25 cellular contexts compared by ENCODE assay signal in genomic region chr6:118394106-118394505, GRCh38.
"Had no signal": no experiment of that assay in that cellular context is flagged by ENCODE, and none has a peak within 500 bp of the region (broad histone marks: within the 10 kb centered on the region; RNA-seq: fewer than 3 reads in every experiment).

No MANE protein-coding gene starts in this region.

- H3K36me3 Mint-ChIP-seq: immature natural killer cell, mesothelial cell of epicardium had no signal

- ATAC-seq: effector memory CD8-positive, alpha-beta T cell; esophagus mucosa; foreskin keratinocyte; gastroesophageal sphincter; heart left ventricle; left lung; left ventricle myocardium superior; lower lobe of right lung; mucosa of descending colon had no signal

- H3K4me1 ChIP-seq: colonic mucosa, esophagus squamous epithelium, foreskin keratinocyte, left lung, lower lobe of right lung had no signal

- DNase-seq: colonic mucosa; cortex of kidney; effector CD8-positive, alpha-beta T cell; effector memory CD8-positive, alpha-beta T cell; endodermal cell; erythroblast; esophagus squamous epithelium; foreskin keratinocyte; heart left ventricle; hypothalamus; immature natural killer cell; islet precursor cell; kidney; kidney glomerular epithelial cell; left lung; left ventricle myocardium superior; lower lobe of right lung; mesenchymal stem cell; mucosa of descending colon had no signal

- H3K27me3 Mint-ChIP-seq: dendritic cell treated with granulocyte-macrophage colony-stimulating factor and Interleukin-4, amounts not matched to agents 40 ng/mL and 50 ng/mL, for 4 days; effector memory CD8-positive, alpha-beta T cell had no signal

- H3K27me3 ChIP-seq: colonic mucosa, esophagus squamous epithelium, foreskin keratinocyte, gastroesophageal sphincter, heart left ventricle, hepatocyte, left lung had no signal

- H3K9me3 ChIP-seq: colonic mucosa, esophagus squamous epithelium, left lung, lower lobe of right lung, mucosa of descending colon had no signal

- H3K36me3 ChIP-seq: colonic mucosa, esophagus squamous epithelium, gastroesophageal sphincter, heart left ventricle, left lung, lower lobe of right lung had no signal

- H3K9me3 Mint-ChIP-seq: dendritic cell treated with granulocyte-macrophage colony-stimulating factor and Interleukin-4, amounts not matched to agents 40 ng/mL and 50 ng/mL, for 4 days; effector memory CD8-positive, alpha-beta T cell; immature natural killer cell had no signal

- H3K27ac Mint-ChIP-seq: dendritic cell treated with granulocyte-macrophage colony-stimulating factor and Interleukin-4, amounts not matched to agents 40 ng/mL and 50 ng/mL, for 4 days; effector memory CD8-positive, alpha-beta T cell; endodermal cell; immature natural killer cell; mesothelial cell of epicardium had no signal

- H3K4me2 ChIP-seq: hepatocyte had no signal

- H3K4me1 Mint-ChIP-seq: immature natural killer cell, mesothelial cell of epicardium had no signal

- H2AFZ ChIP-seq: hepatocyte had no signal

- H3K27ac ChIP-seq: colonic mucosa, epithelial cell of prostate, esophagus squamous epithelium, foreskin keratinocyte, gastroesophageal sphincter, heart left ventricle, hepatocyte, left lung, lower lobe of right lung had no signal

- H3K4me3 ChIP-seq: colonic mucosa, esophagus squamous epithelium, gastroesophageal sphincter, heart left ventricle, hepatocyte, left lung, lower lobe of right lung, mucosa of descending colon had no signal

- H3K79me2 ChIP-seq: hepatocyte had no signal

- H3K4me3 Mint-ChIP-seq: dendritic cell treated with granulocyte-macrophage colony-stimulating factor and Interleukin-4, amounts not matched to agents 40 ng/mL and 50 ng/mL, for 4 days; effector memory CD8-positive, alpha-beta T cell; endodermal cell; immature natural killer cell; mesothelial cell of epicardium had no signal
